Comparison of ENCODE assay signal across 12 cellular contexts in the genomic region with DNA sequence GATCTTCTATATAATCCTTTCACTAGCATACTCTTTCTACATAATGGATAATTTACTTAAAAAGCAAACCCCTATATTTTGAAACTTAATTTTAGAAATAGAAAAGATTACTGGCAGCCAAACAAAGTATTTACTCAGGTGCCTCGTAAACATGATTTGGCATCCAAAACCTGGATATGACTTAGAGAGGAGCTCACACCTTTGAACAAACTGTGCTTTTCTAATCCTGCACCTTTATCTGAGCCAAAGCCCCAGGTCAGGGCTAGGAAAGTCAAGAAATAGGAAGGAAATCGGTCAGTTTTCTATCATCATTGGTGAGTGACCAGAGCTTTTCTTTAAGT.
DNase-seq lines count a peak whose midpoint lies in the region; ATAC-seq and TF ChIP-seq lines count a peak whose summit lies in the region.
"Had no signal": no experiment of that assay in that cellular context is flagged by ENCODE, and none has a peak within 500 bp of the region (broad histone marks: within the 10 kb centered on the region; RNA-seq: fewer than 3 reads in every experiment).

No MANE protein-coding gene starts in this region.

- H3K9me3 ChIP-seq in adrenal gland (replicated peaks in 1 of 3) (no peaks in the 10 kb centered on the region), left lung (no peaks in the 10 kb centered on the region), stomach (no peaks in the 10 kb centered on the region)
- H3K9me3 ChIP-seq: ascending aorta had no signal

- intact Hi-C loops in adrenal gland (cut with DNase I) (no loop called here), left lung (cut with DNase I) (no loop called here), stomach (cut with DNase I; ENCODE audit: low total_unique reads) (no loop called here)

- H3K27me3 ChIP-seq in HL-60 (ENCODE audit: insufficient read depth, poor library complexity, severe bottlenecking) = no peaks in the 10 kb centered on the region
- H3K27me3 ChIP-seq in adrenal gland = no peaks in the 10 kb centered on the region
- no peaks in the 10 kb centered on the region for H3K27me3 ChIP-seq in left lung
- H3K27me3 ChIP-seq in stomach = no peaks in the 10 kb centered on the region
- H3K27me3 ChIP-seq: ascending aorta had no signal

- no peak for DNase-seq in HL-60 (ENCODE audit: low read depth in 1 of 2, low spot score in 1 of 2)
- DNase-seq in adrenal gland = no peak
- DNase-seq in left lung = no peak
- DNase-seq in stomach = no peak
- no peak for DNase-seq in retina
- no peak for DNase-seq in stimulated activated naive CD4-positive, alpha-beta T cell treated with Interleukin-2 at 50 U/mL for 16 hours (lab: John Stamatoyannopoulos, UW)
- no peak for DNase-seq in T-helper 1 cell
- DNase-seq: effector CD8-positive, alpha-beta T cell; NCI-H446; nephron progenitor cell had no signal

- TF ChIP-seq EP300 in stomach (IDR thresholded peaks at IDR 0.05) = no peak

- H3K27ac ChIP-seq in HL-60 (replicated peaks) (peak overlapping the region; percentile 82), adrenal gland (peak overlapping the region in 4 of 5 donors; percentile 52 to 86 (median 72)), left lung (peak overlapping the region; percentile 74 to 95), stomach (peak overlapping the region in 4 of 5 donors; percentile 62 to 87 (median 74))
- H3K27ac ChIP-seq: ascending aorta had no signal

- no peak for TF ChIP-seq CTCF in HL-60 (IDR thresholded peaks at IDR 0.05; ENCODE audit: insufficient read depth, low read length)
- TF ChIP-seq CTCF in adrenal gland (IDR thresholded peaks at IDR 0.05) = no peak
- no peak for TF ChIP-seq CTCF in left lung (IDR thresholded peaks at IDR 0.05)
- TF ChIP-seq CTCF in stomach (IDR thresholded peaks at IDR 0.05) = no peak

- H3K4me3 ChIP-seq in HL-60 (replicated peaks; ENCODE audit: insufficient read depth, low read length) = no peak overlapping the region
- peak overlapping the region in 1 of 4 donors; percentile 24 for H3K4me3 ChIP-seq in adrenal gland
- peak overlapping the region in 1 of 2 donors; percentile 9 for H3K4me3 ChIP-seq in left lung
- no peak overlapping the region for H3K4me3 ChIP-seq in stomach
- H3K4me3 ChIP-seq: ascending aorta had no signal

- TF ChIP-seq POLR2A in adrenal gland (IDR thresholded peaks at IDR 0.05) (no peak), stomach (IDR thresholded peaks at IDR 0.05) (no peak)

- no peaks in the 10 kb centered on the region for H3K36me3 ChIP-seq in adrenal gland (replicated peaks in 1 of 2)
- H3K36me3 ChIP-seq in left lung = no peaks in the 10 kb centered on the region
- H3K36me3 ChIP-seq in stomach = no peaks in the 10 kb centered on the region
- H3K36me3 ChIP-seq: ascending aorta had no signal

- H3K4me1 ChIP-seq in adrenal gland (replicated peaks in 1 of 2) = peaks cover 10 to 25% of the 10 kb centered on the region in 2 donors
- H3K4me1 ChIP-seq in left lung = peaks cover 16 to 37% of the 10 kb centered on the region in 2 donors
- H3K4me1 ChIP-seq in stomach = peaks cover 12 to 24% (median 18%) of the 10 kb centered on the region in 4 donors
- H3K4me1 ChIP-seq: ascending aorta had no signal

- ATAC-seq in left lung (peak; percentile 32), HG03378 (IDR thresholded peaks at IDR 0.05; ENCODE audit: unreplicated experiment) (no peak)

- WGBS in adrenal gland, 4 donors = 25 to 47% (median 27%) methylated on average over 2 of the region's 2 CpGs
- whole genome bisulfite sequencing in stomach, 5 donors = 24 to 56% (median 41%) methylated on average over 2 of the region's 2 CpGs
